1 cellular context compared by ENCODE assay signal in genomic region chr16:588889-589657, GRCh38.
TF ChIP-seq lines count a peak whose summit lies in the region.

No MANE protein-coding gene starts in this region.

TF ChIP-seq in GM12878, 131 proteins besides CTCF, POLR2A, EP300 and RAD21 (continued from another document):
- TF ChIP-seq MYC (IDR thresholded peaks at IDR 0.05; ENCODE audit: insufficient read depth, insufficient read length, insufficient replicate concordance, low read length, severe bottlenecking) = peak; percentile 49
- peak; percentile 72 for TF ChIP-seq ZNF687 (IDR thresholded peaks at IDR 0.05)
- no peak for TF ChIP-seq KAT2A (conservative IDR thresholded peaks at IDR 0.05; ENCODE audit: control insufficient read depth, low read depth, low read length)
- TF ChIP-seq PRDM15 (CRISPR knock-in tag; IDR thresholded peaks at IDR 0.05) = no peak
- peak; percentile 48; the same call in 1 of the 2 replicates for TF ChIP-seq MXI1 (IDR thresholded peaks at IDR 0.05; ENCODE audit: low read depth, low read length)
- peak; percentile 43; the same call in 1 of the 2 replicates for TF ChIP-seq RB1 (IDR thresholded peaks at IDR 0.05; ENCODE audit: borderline replicate concordance)
- peak; percentile 17 to 72; a peak in 2 of 4 replicates for TF ChIP-seq BHLHE40 (IDR thresholded peaks at IDR 0.05; ENCODE audit: borderline replicate concordance in 1 of 2, low read depth in 2 of 2, low read length in 1 of 2)
- 0 out of 2 replicates have a peak, but pooled peaks have one; percentile 93 for TF ChIP-seq DPF2 (IDR thresholded peaks at IDR 0.05)
- TF ChIP-seq BCL3 (IDR thresholded peaks at IDR 0.05; ENCODE audit: borderline replicate concordance, insufficient read depth, low read depth, low read length, poor library complexity, severe bottlenecking) = no peak
- peak; percentile 61; the same call in 1 of the 2 replicates for TF ChIP-seq POLR2AphosphoS2 (IDR thresholded peaks at IDR 0.05; ENCODE audit: low read depth, low read length)
- peak; percentile 94 for TF ChIP-seq NKRF (conservative IDR thresholded peaks at IDR 0.05)
- TF ChIP-seq BACH1 (IDR thresholded peaks at IDR 0.05; ENCODE audit: borderline replicate concordance) = peak; percentile 94
- peak; percentile 82 for TF ChIP-seq NR2C1 (IDR thresholded peaks at IDR 0.05)
- no peak for TF ChIP-seq FOXM1 (IDR thresholded peaks at IDR 0.05; ENCODE audit: low read depth, low read length)
- 0 out of 2 replicates have a peak, but pooled peaks have one; percentile 43 for TF ChIP-seq ZNF592 (IDR thresholded peaks at IDR 0.05)
- TF ChIP-seq GATAD2B (conservative IDR thresholded peaks at IDR 0.05; ENCODE audit: low read depth) = peak; percentile 98
- no peak for TF ChIP-seq SIX5 (IDR thresholded peaks at IDR 0.05; ENCODE audit: low read depth, low read length, severe bottlenecking)
- TF ChIP-seq CBX3 (IDR thresholded peaks at IDR 0.05; ENCODE audit: borderline replicate concordance, low read depth) = no peak
- TF ChIP-seq HCFC1 (IDR thresholded peaks at IDR 0.05; ENCODE audit: low read length) = peak; percentile 54
